Comparison of ENCODE assay signal across 19 cellular contexts in genomic region chr1:189681252-189681919, GRCh38.
DNase-seq lines count a peak whose midpoint lies in the region; ATAC-seq, FAIRE-seq and TF ChIP-seq lines count a peak whose summit lies in the region.
"Had no signal": no experiment of that assay in that cellular context is flagged by ENCODE, and none has a peak within 500 bp of the region (broad histone marks: within the 10 kb centered on the region; RNA-seq: fewer than 3 reads in every experiment).

No MANE protein-coding gene starts in this region.

- H3K4me1 Mint-ChIP-seq in activated T-helper 17 cell treated with anti-CD3 and anti-CD28 coated beads, Interleukin-2, amount 50 U/mL, for 72 hours, result no peaks in the 10 kb centered on the region
- H3K4me1 Mint-ChIP-seq: B cell had no signal

- no peak overlapping the region for H2AFZ ChIP-seq in hepatocyte

- intact Hi-C loops in colonic mucosa (cut with DNase I), result no loop called here

- peaks cover 14% of the 10 kb centered on the region for H3K9me3 Mint-ChIP-seq in activated T-helper 17 cell treated with anti-CD3 and anti-CD28 coated beads, Interleukin-2, amount 50 U/mL, for 72 hours

- H3K4me3 Mint-ChIP-seq in activated T-helper 17 cell treated with anti-CD3 and anti-CD28 coated beads, Interleukin-2, amount 50 U/mL, for 72 hours, result no peak overlapping the region
- H3K4me3 Mint-ChIP-seq: B cell had no signal

- H3K27ac Mint-ChIP-seq in activated T-helper 17 cell treated with anti-CD3 and anti-CD28 coated beads, Interleukin-2, amount 50 U/mL, for 72 hours, result no peak overlapping the region
- H3K27ac Mint-ChIP-seq: B cell had no signal

- H3K27me3 ChIP-seq in hepatocyte, result no peaks in the 10 kb centered on the region
- H3K27me3 ChIP-seq in colonic mucosa, result no peaks in the 10 kb centered on the region
- H3K27me3 ChIP-seq: ascending aorta had no signal

- no peaks in the 10 kb centered on the region for H4K20me1 ChIP-seq in hepatocyte (ENCODE audit: insufficient read depth, poor library complexity, severe bottlenecking)

- ATAC-seq in GM18861 (IDR thresholded peaks at IDR 0.05; ENCODE audit: unreplicated experiment), result peak; percentile 98
- ATAC-seq in HG02588 (IDR thresholded peaks at IDR 0.05; ENCODE audit: unreplicated experiment), result peak; percentile 70
- peak; percentile 91 for ATAC-seq in HG03460 (IDR thresholded peaks at IDR 0.05; ENCODE audit: unreplicated experiment)
- no peak for ATAC-seq in activated T-helper 17 cell treated with anti-CD3 and anti-CD28 coated beads, Interleukin-2, amount 50 U/mL, for 72 hours (replicated peaks)
- ATAC-seq: left colon had no signal

- no peak overlapping the region for H3K9ac ChIP-seq in colonic mucosa (ENCODE audit: low read depth in 2 of 2, low read length in 2 of 2)

- no peaks in the 10 kb centered on the region for H3K27me3 Mint-ChIP-seq in activated T-helper 17 cell treated with anti-CD3 and anti-CD28 coated beads, Interleukin-2, amount 50 U/mL, for 72 hours
- H3K27me3 Mint-ChIP-seq: B cell had no signal

- 44% methylated on average over 3 of the region's 3 CpGs for WGBS in hepatocyte (ENCODE audit: low lambda C conversion rate, missing lambda C conversion rate)

- DNase-seq in hepatocyte (ENCODE audit: low spot score), result no peak
- no peak for DNase-seq in HTR-8/SVneo (ENCODE audit: insufficient read length, low spot score)
- no peak for DNase-seq in DMS 273 (lab: John Stamatoyannopoulos, UW; ENCODE audit: unreplicated experiment)
- no peak for DNase-seq in colonic mucosa
- DNase-seq: activated CD8-positive, alpha-beta memory T cell treated with anti-CD3 and anti-CD28 coated beads for 24 hours; activated gamma-delta T cell; cortex of kidney; DND-41; IMR-90; left colon; NCI-H345; OCI-M1 had no signal

- no peaks in the 10 kb centered on the region for H3K9me2 ChIP-seq in hepatocyte (replicated peaks; ENCODE audit: insufficient read depth)

- H3K36me3 Mint-ChIP-seq in activated T-helper 17 cell treated with anti-CD3 and anti-CD28 coated beads, Interleukin-2, amount 50 U/mL, for 72 hours (ENCODE audit: low read depth), result no peaks in the 10 kb centered on the region

- FAIRE-seq in HTR-8/SVneo (lab: Jason Lieb, UNC), result no peak
- FAIRE-seq: H1 had no signal

- H3K36me3 ChIP-seq in hepatocyte (replicated peaks; ENCODE audit: insufficient read depth, low read depth) (no peaks in the 10 kb centered on the region), colonic mucosa (no peaks in the 10 kb centered on the region)
- H3K36me3 ChIP-seq: ascending aorta had no signal

- H3K9me3 ChIP-seq in hepatocyte (ENCODE audit: low read depth) (no peaks in the 10 kb centered on the region), colonic mucosa (no peaks in the 10 kb centered on the region)
- H3K9me3 ChIP-seq: ascending aorta had no signal

- H3K79me2 ChIP-seq in hepatocyte, result no peaks in the 10 kb centered on the region

- peak overlapping the region; percentile 53 for H3K4me2 ChIP-seq in hepatocyte

- peaks cover 12% of the 10 kb centered on the region for H3K4me1 ChIP-seq in hepatocyte (ENCODE audit: insufficient read depth)
- H3K4me1 ChIP-seq in colonic mucosa, result no peaks in the 10 kb centered on the region
- H3K4me1 ChIP-seq: ascending aorta had no signal

- H3K4me3 ChIP-seq in hepatocyte (no peak overlapping the region), colonic mucosa (no peak overlapping the region)
- H3K4me3 ChIP-seq: ascending aorta had no signal

- peak overlapping the region; percentile 2 for H3K27ac ChIP-seq in hepatocyte
- no peak overlapping the region for H3K27ac ChIP-seq in colonic mucosa
- H3K27ac ChIP-seq: ascending aorta had no signal

- TF ChIP-seq CTCF in hepatocyte (IDR thresholded peaks at IDR 0.05; ENCODE audit: poor library complexity) (no peak), colonic mucosa (IDR thresholded peaks at IDR 0.05) (no peak)
